In the genomic region with DNA sequence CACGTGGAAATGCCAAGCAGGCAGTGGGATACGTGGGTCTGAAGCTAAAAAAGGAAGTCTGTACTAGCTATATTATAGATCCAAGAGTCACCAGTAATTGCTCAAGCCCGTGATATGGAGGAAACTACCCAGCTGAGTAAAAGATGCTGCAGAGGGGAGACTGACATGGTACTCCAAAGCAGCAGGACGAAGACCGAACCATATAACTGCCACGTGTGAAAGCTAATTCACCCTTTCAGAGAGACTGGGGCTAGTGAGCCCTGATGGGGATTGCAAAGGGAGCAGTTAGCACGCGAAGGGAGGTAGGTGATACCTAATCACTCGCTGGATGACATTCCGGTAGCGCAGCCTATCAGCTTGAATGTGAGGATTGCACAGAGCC, we compare ENCODE assay signal across 1 cellular context.
TF ChIP-seq lines count a peak whose summit lies in the region.

No MANE protein-coding gene starts in this region.

TF ChIP-seq in K562, 482 proteins besides CTCF, POLR2A, EP300 and RAD21 (continued from another document and continues in another):
- TF ChIP-seq HBP1 (CRISPR knock-in tag; IDR thresholded peaks at IDR 0.05) (peak; percentile 60; the same call in 1 of the 2 replicates), ZEB2 (IDR thresholded peaks at IDR 0.05) (no peak), THRB (CRISPR knock-in tag; conservative IDR thresholded peaks at IDR 0.05) (no peak), E2F3 (CRISPR knock-in tag; IDR thresholded peaks at IDR 0.05) (0 out of 2 replicates have a peak, but pooled peaks have one; percentile 33), SP1 (CRISPR knock-in tag; IDR thresholded peaks at IDR 0.05) (no peak), NONO (IDR thresholded peaks at IDR 0.05; ENCODE audit: low read depth in 2 of 2, low read length in 1 of 2) (no peak), PPARD (CRISPR knock-in tag; IDR thresholded peaks at IDR 0.05) (no peak), NUFIP1 (IDR thresholded peaks at IDR 0.05; ENCODE audit: partially characterized antibody) (no peak), PREB (CRISPR knock-in tag; IDR thresholded peaks at IDR 0.05) (no peak), DDX20 (tag; IDR thresholded peaks at IDR 0.05; ENCODE audit: low read depth) (no peak), FOXJ3 (CRISPR knock-in tag; IDR thresholded peaks at IDR 0.05) (no peak), NR1H2 (CRISPR knock-in tag; IDR thresholded peaks at IDR 0.05) (no peak), ZNF507 (tag; conservative IDR thresholded peaks at IDR 0.05) (no peak), STAG1 (CRISPR knock-in tag; IDR thresholded peaks at IDR 0.05; ENCODE audit: borderline replicate concordance) (no peak), CBFB (CRISPR knock-in tag; IDR thresholded peaks at IDR 0.05) (no peak), ZSCAN32 (CRISPR knock-in tag; IDR thresholded peaks at IDR 0.05) (no peak), RBM15 (IDR thresholded peaks at IDR 0.05; ENCODE audit: insufficient read depth, low read length) (no peak), ELF1 (tag; IDR thresholded peaks at IDR 0.05) (no peak), THAP12 (CRISPR knock-in tag; IDR thresholded peaks at IDR 0.05) (no peak), PRMT5 (CRISPR knock-in tag; IDR thresholded peaks at IDR 0.05) (no peak), ZBTB17 (CRISPR knock-in tag; IDR thresholded peaks at IDR 0.05) (no peak), BRF2 (IDR thresholded peaks at IDR 0.05; ENCODE audit: borderline replicate concordance, insufficient read depth, insufficient read length) (no peak), ZNF324 (CRISPR knock-in tag; IDR thresholded peaks at IDR 0.05) (no peak), ZNF146 (CRISPR knock-in tag; IDR thresholded peaks at IDR 0.05; ENCODE audit: unreplicated experiment) (no peak), ZNF134 (CRISPR knock-in tag; conservative IDR thresholded peaks at IDR 0.05) (peak; percentile 63), BRD9 (IDR thresholded peaks at IDR 0.05; ENCODE audit: low read depth, partially characterized antibody) (no peak)
- TF ChIP-seq, protein P1, sequence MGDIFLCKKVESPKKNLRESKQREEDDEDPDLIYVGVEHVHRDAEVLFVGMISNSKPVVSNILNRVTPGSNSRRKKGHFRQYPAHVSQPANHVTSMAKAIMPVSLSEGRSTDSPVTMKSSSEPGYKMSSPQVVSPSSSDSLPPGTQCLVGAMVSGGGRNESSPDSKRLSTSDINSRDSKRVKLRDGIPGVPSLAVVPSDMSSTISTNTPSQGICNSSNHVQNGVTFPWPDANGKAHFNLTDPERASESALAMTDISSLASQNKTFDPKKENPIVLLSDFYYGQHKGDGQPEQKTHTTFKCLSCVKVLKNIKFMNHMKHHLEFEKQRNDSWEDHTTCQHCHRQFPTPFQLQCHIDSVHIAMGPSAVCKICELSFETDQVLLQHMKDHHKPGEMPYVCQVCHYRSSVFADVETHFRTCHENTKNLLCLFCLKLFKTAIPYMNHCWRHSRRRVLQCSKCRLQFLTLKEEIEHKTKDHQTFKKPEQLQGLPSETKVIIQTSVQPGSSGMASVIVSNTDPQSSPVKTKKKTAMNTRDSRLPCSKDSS (IDR thresholded peaks at IDR 0.05; ENCODE audit: low read depth, partially characterized antibody): no peak
- TF ChIP-seq, protein P2, sequence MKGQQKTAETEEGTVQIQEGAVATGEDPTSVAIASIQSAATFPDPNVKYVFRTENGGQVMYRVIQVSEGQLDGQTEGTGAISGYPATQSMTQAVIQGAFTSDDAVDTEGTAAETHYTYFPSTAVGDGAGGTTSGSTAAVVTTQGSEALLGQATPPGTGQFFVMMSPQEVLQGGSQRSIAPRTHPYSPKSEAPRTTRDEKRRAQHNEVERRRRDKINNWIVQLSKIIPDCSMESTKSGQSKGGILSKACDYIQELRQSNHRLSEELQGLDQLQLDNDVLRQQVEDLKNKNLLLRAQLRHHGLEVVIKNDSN (CRISPR knock-in tag; IDR thresholded peaks at IDR 0.05): no peak
- TF ChIP-seq, protein P3, sequence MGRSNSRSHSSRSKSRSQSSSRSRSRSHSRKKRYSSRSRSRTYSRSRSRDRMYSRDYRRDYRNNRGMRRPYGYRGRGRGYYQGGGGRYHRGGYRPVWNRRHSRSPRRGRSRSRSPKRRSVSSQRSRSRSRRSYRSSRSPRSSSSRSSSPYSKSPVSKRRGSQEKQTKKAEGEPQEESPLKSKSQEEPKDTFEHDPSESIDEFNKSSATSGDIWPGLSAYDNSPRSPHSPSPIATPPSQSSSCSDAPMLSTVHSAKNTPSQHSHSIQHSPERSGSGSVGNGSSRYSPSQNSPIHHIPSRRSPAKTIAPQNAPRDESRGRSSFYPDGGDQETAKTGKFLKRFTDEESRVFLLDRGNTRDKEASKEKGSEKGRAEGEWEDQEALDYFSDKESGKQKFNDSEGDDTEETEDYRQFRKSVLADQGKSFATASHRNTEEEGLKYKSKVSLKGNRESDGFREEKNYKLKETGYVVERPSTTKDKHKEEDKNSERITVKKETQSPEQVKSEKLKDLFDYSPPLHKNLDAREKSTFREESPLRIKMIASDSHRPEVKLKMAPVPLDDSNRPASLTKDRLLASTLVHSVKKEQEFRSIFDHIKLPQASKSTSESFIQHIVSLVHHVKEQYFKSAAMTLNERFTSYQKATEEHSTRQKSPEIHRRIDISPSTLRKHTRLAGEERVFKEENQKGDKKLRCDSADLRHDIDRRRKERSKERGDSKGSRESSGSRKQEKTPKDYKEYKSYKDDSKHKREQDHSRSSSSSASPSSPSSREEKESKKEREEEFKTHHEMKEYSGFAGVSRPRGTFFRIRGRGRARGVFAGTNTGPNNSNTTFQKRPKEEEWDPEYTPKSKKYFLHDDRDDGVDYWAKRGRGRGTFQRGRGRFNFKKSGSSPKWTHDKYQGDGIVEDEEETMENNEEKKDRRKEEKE (IDR thresholded peaks at IDR 0.05; ENCODE audit: borderline replicate concordance in 1 of 2, control insufficient read depth in 1 of 2, low read depth in 2 of 2, low read length in 1 of 2): no peak
- TF ChIP-seq, protein P4, sequence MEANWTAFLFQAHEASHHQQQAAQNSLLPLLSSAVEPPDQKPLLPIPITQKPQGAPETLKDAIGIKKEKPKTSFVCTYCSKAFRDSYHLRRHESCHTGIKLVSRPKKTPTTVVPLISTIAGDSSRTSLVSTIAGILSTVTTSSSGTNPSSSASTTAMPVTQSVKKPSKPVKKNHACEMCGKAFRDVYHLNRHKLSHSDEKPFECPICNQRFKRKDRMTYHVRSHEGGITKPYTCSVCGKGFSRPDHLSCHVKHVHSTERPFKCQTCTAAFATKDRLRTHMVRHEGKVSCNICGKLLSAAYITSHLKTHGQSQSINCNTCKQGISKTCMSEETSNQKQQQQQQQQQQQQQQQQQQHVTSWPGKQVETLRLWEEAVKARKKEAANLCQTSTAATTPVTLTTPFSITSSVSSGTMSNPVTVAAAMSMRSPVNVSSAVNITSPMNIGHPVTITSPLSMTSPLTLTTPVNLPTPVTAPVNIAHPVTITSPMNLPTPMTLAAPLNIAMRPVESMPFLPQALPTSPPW (CRISPR knock-in tag; IDR thresholded peaks at IDR 0.05): no peak
- TF ChIP-seq, protein P5, sequence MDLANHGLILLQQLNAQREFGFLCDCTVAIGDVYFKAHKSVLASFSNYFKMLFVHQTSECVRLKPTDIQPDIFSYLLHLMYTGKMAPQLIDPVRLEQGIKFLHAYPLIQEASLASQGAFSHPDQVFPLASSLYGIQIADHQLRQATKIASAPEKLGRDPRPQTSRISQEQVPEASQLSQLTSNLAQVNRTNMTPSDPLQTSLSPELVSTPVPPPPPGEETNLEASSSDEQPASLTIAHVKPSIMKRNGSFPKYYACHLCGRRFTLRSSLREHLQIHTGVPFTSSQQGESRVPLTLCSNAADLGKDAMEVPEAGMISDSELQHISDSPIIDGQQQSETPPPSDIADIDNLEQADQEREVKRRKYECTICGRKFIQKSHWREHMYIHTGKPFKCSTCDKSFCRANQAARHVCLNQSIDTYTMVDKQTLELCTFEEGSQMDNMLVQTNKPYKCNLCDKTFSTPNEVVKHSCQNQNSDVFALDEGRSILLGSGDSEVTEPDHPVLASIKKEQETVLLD (IDR thresholded peaks at IDR 0.05): no peak
- TF ChIP-seq, protein P6, sequence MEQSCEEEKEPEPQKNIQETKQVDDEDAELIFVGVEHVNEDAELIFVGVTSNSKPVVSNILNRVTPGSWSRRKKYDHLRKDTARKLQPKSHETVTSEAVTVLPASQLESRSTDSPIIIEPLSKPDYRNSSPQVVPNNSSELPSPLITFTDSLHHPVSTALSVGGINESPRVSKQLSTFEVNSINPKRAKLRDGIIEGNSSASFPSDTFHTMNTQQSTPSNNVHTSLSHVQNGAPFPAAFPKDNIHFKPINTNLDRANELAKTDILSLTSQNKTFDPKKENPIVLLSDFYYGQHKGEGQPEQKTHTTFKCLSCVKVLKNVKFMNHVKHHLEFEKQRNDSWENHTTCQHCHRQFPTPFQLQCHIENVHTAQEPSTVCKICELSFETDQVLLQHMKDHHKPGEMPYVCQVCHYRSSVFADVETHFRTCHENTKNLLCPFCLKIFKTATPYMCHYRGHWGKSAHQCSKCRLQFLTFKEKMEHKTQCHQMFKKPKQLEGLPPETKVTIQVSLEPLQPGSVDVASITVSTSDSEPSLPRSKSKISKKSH (CRISPR knock-in tag; IDR thresholded peaks at IDR 0.05): no peak
- TF ChIP-seq, protein P7, sequence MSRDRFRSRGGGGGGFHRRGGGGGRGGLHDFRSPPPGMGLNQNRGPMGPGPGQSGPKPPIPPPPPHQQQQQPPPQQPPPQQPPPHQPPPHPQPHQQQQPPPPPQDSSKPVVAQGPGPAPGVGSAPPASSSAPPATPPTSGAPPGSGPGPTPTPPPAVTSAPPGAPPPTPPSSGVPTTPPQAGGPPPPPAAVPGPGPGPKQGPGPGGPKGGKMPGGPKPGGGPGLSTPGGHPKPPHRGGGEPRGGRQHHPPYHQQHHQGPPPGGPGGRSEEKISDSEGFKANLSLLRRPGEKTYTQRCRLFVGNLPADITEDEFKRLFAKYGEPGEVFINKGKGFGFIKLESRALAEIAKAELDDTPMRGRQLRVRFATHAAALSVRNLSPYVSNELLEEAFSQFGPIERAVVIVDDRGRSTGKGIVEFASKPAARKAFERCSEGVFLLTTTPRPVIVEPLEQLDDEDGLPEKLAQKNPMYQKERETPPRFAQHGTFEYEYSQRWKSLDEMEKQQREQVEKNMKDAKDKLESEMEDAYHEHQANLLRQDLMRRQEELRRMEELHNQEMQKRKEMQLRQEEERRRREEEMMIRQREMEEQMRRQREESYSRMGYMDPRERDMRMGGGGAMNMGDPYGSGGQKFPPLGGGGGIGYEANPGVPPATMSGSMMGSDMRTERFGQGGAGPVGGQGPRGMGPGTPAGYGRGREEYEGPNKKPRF (IDR thresholded peaks at IDR 0.05; ENCODE audit: low read depth, low read length): no peak
